In the genomic region with DNA sequence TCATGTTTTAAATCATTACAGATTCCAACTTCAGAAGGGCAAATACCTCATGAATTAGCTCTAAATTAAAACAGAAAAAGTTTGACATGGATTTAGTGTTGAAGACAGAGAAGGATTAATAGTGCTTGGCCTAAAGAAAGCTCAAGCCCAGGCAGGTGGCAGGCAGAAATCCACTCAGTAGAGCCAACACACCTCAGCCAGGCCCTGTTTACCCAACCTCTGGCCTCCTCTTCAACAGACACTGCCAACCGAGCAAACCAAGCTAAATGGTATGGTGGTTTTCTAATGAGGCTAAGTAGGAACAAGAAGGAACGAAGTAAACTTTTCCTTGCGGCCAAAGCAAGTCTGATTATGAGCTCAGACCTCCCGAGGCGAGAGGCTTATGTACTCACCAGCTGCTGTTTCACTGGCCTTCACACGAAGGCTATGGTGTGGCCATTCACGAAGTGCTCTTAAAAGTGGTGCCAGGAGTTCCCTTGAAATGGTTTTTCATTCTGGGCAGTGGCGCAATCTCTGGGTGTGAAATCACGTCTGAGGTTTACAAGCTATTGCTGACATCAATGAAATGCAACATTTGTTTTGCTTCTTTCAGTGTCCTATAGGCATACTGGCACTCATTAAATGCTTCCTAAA, we compare ENCODE assay signal across 17 cellular contexts.
DNase-seq lines count a peak whose midpoint lies in the region; ATAC-seq, FAIRE-seq and TF ChIP-seq lines count a peak whose summit lies in the region.
"Had no signal": no experiment of that assay in that cellular context is flagged by ENCODE, and none has a peak within 500 bp of the region (broad histone marks: within the 10 kb centered on the region; RNA-seq: fewer than 3 reads in every experiment).

No MANE protein-coding gene starts in this region.

- TF ChIP-seq CTCF in prostate gland (IDR thresholded peaks at IDR 0.05) (no peak), pancreas (IDR thresholded peaks at IDR 0.05) (no peak)

- H3K36me3 ChIP-seq in MG63 (no peaks in the 10 kb centered on the region), esophagus (ENCODE audit: control insufficient read depth in 2 of 2, insufficient read depth in 2 of 2, low read length in 1 of 2) (no peaks in the 10 kb centered on the region), prostate gland (no peaks in the 10 kb centered on the region), pancreas (no peaks in the 10 kb centered on the region)

- 50 to 70% methylated on average over 9 of the region's 9 CpGs for WGBS in esophagus, 2 donors
- 42% methylated on average over 9 of the region's 9 CpGs for WGBS in prostate gland
- WGBS in pancreas, 2 donors, result 67 to 74% methylated on average over 9 of the region's 9 CpGs

- no peaks in the 10 kb centered on the region for H3K4me1 ChIP-seq in esophagus (ENCODE audit: control insufficient read depth in 2 of 2, insufficient read depth in 2 of 2, low read length in 1 of 2)
- H3K4me1 ChIP-seq in prostate gland (replicated peaks), result no peaks in the 10 kb centered on the region
- no peaks in the 10 kb centered on the region for H3K4me1 ChIP-seq in pancreas

- no peak for ATAC-seq in pancreas

- H3K27me3 ChIP-seq in MG63 (no peaks in the 10 kb centered on the region), esophagus (ENCODE audit: control insufficient read depth in 1 of 2, insufficient read depth in 2 of 2, low read length in 2 of 2) (no peaks in the 10 kb centered on the region), prostate gland (replicated peaks; ENCODE audit: insufficient read depth) (no peaks in the 10 kb centered on the region), pancreas (no peaks in the 10 kb centered on the region)

- H3K4me3 ChIP-seq in MG63 (no peak overlapping the region), esophagus (ENCODE audit: low read depth in 1 of 2, low read length in 2 of 2) (no peak overlapping the region), prostate gland (no peak overlapping the region), pancreas (no peak overlapping the region)

- TF ChIP-seq POLR2A in prostate gland (IDR thresholded peaks at IDR 0.05), result no peak

- intact Hi-C loops in prostate gland (cut with DNase I), result no loop called here
- intact Hi-C loops in pancreas (cut with DNase I), result no loop called here

- peaks cover 15% of the 10 kb centered on the region for H3K9me3 ChIP-seq in MG63
- H3K9me3 ChIP-seq in esophagus (ENCODE audit: control insufficient read depth in 2 of 2, insufficient read depth in 1 of 2, low read depth in 1 of 2, low read length in 1 of 2), result peaks cover 0 to 3% of the 10 kb centered on the region in 2 donors
- H3K9me3 ChIP-seq in prostate gland, result no peaks in the 10 kb centered on the region
- no peaks in the 10 kb centered on the region for H3K9me3 ChIP-seq in pancreas

- no peak for FAIRE-seq in pancreas (lab: Jason Lieb, UNC)

- H3K27ac ChIP-seq in esophagus (ENCODE audit: low read depth in 2 of 2, low read length in 1 of 2) (peak overlapping the region; percentile 66 to 82), prostate gland (no peak overlapping the region), pancreas (no peak overlapping the region)

- peak; percentile 85 for DNase-seq in MG63
- peak; percentile 31 for DNase-seq in NCI-H510A treated with DMSO at 0.1 percent for 48 hours (lab: John Stamatoyannopoulos, UW)
- peak; percentile 21 for DNase-seq in prostate gland (ENCODE audit: low spot score)
- no peak for DNase-seq in hepatic stellate cell (ENCODE audit: low spot score)
- DNase-seq in cerebellar nuclear complex (lab: John Stamatoyannopoulos, UW), result no peak
- no peak for DNase-seq in pancreas
- DNase-seq in NCI-H526 treated with DMSO at 0.1 percent for 48 hours (lab: John Stamatoyannopoulos, UW), result no peak
- DNase-seq: Calu3; CD4-positive, alpha-beta memory T cell; DMS53; HCEC 1CT; NCI-H1048; NCI-H1436 treated with DMSO at 0.1 percent for 48 hours; NCI-H2081; NCI-H524 treated with DMSO at 0.1 percent for 48 hours; RPMI8226 had no signal

Comparison
In these comparisons a context has a peak if more than half of its experiments do, and no peak if none do; other contexts are left out.
1. DNase-seq: peak in MG63 (single experiment), NCI-H510A treated with DMSO at 0.1 percent for 48 hours (single experiment) and prostate gland (single experiment); none in hepatic stellate cell (single experiment), cerebellar nuclear complex (0 of 2), pancreas (0 of 6) and NCI-H526 treated with DMSO at 0.1 percent for 48 hours (single experiment).
2. H3K27ac ChIP-seq: peak in esophagus (2 of 2); none in prostate gland (0 of 2) and pancreas (0 of 4).